Comparison of ENCODE assay signal across 13 cellular contexts in genomic region chr17:2383628-2384167, GRCh38. TPM values are rescaled to one million over a fixed set of nuclear protein-coding genes. Genes with fewer than 3 reads are reported as not detected.
DNase-seq lines count a peak whose midpoint lies in the region; ATAC-seq and TF ChIP-seq lines count a peak whose summit lies in the region.
"Had no signal": no experiment of that assay in that cellular context is flagged by ENCODE, and none has a peak within 500 bp of the region (broad histone marks: within the 10 kb centered on the region; RNA-seq: fewer than 3 reads in every experiment).

No MANE protein-coding gene starts in this region.

- H3F3A ChIP-seq in GM23338 (replicated peaks; ENCODE audit: low read depth) = no peaks in the 10 kb centered on the region; the same call in 1 of the 2 replicates

- peaks cover 9% of the 10 kb centered on the region; the same call in 2 of the 3 replicates for H3K36me3 Mint-ChIP-seq in GM23338 (ENCODE audit: low read depth)

- no peaks in the 10 kb centered on the region for H3K79me2 ChIP-seq in GM23338 (replicated peaks; ENCODE audit: insufficient read depth)

- CTCF ChIA-PET in RWPE1 (lab: Yijun Ruan, JAX) = interaction anchor here (0.6 to 4.3 kb wide), 9 partner anchors 9 to 37 kb away, joined by 3 to 54 read pairs (median 7); no protein-coding TSS in a partner anchor

- H2AFZ ChIP-seq in GM23338 = no peak overlapping the region

- H3K4me1 Mint-ChIP-seq in GM23338 = peaks cover 24% of the 10 kb centered on the region

- H3K4me3 Mint-ChIP-seq in GM23338 = no peak overlapping the region; the same call in 2 of the 3 replicates

- DNase-seq in GM23338 (ENCODE audit: low spot score) (no peak), RWPE1 (ENCODE audit: low spot score) (no peak), psoas muscle (peak in 1 of 2 donors; percentile 73), HK-2 (ENCODE audit: unreplicated experiment) (no peak)
- DNase-seq: activated CD4-positive, alpha-beta T cell treated with anti-CD3 and anti-CD28 coated beads for 48 hours; activated effector memory CD4-positive, alpha-beta T cell treated with anti-CD3 and anti-CD28 coated beads, Interleukin-2, amount 50 U/mL, for 16 hours; NCI-H2081 treated with DMSO at 0.1 percent for 48 hours had no signal

- POLR2A ChIA-PET in RWPE1 (lab: Yijun Ruan, JAX; ENCODE audit: low non-redundant PET) = no interaction called here

- H3K27me3 Mint-ChIP-seq in GM23338 (ENCODE audit: insufficient read depth, low read depth, poor library complexity) = peaks cover 13% of the 10 kb centered on the region

- no peaks in the 10 kb centered on the region for H3K9me3 Mint-ChIP-seq in GM23338

- peak overlapping the region; percentile 16 for H3K9ac ChIP-seq in iPS-15b (ENCODE audit: low read depth, low read length)

- no peak overlapping the region for H3K4me2 ChIP-seq in GM23338

- H3K27ac Mint-ChIP-seq in GM23338 = peak overlapping the region; percentile 78; the same call in 1 of the 2 replicates

- 33 to 60% (median 38%) methylated on average over 11 of the region's 11 CpGs for WGBS in psoas muscle, 3 donors

- H3K27me3 ChIP-seq in GM23338 (ENCODE audit: insufficient read depth) (no peaks in the 10 kb centered on the region), iPS-15b (ENCODE audit: control insufficient read depth, insufficient read depth, low read length) (no peaks in the 10 kb centered on the region), psoas muscle (ENCODE audit: insufficient read depth in 3 of 3, low read length in 2 of 3) (no peaks in the 10 kb centered on the region)
- H3K27me3 ChIP-seq: esophagus muscularis mucosa had no signal

- no peaks in the 10 kb centered on the region; the same call in 1 of the 2 replicates for H4K20me1 ChIP-seq in GM23338 (replicated peaks; ENCODE audit: insufficient read depth)

- H3K36me3 ChIP-seq in GM23338 (ENCODE audit: insufficient read depth) (no peaks in the 10 kb centered on the region), iPS-15b (ENCODE audit: control insufficient read depth, insufficient read depth, low read length) (peaks cover 19% of the 10 kb centered on the region), psoas muscle (ENCODE audit: insufficient read depth in 1 of 2, low read depth in 1 of 2) (peaks cover 0 to 52% of the 10 kb centered on the region in 2 donors)

- ATAC-seq in GM23338 = no peak
- peak; percentile 69 to 86 (median 83) for ATAC-seq in psoas muscle
- no peak for ATAC-seq in GM18520 (IDR thresholded peaks at IDR 0.05; ENCODE audit: unreplicated experiment)
- no peak for ATAC-seq in GM19328 (IDR thresholded peaks at IDR 0.05; ENCODE audit: unreplicated experiment)
- ATAC-seq in esophagus mucosa = no peak

- TF ChIP-seq CTCF in GM23338 (conservative IDR thresholded peaks at IDR 0.05; ENCODE audit: low read depth in 2 of 2) (no peak), RWPE1 (conservative IDR thresholded peaks at IDR 0.05; ENCODE audit: low read depth) (no peak), psoas muscle (IDR thresholded peaks at IDR 0.05) (no peak)

- peaks cover 18% of the 10 kb centered on the region for H3K4me1 ChIP-seq in GM23338 (ENCODE audit: insufficient read depth)
- H3K4me1 ChIP-seq in iPS-15b (ENCODE audit: control insufficient read depth, insufficient read depth, low read length) = peaks cover 2% of the 10 kb centered on the region
- H3K4me1 ChIP-seq in psoas muscle = peaks cover 38% of the 10 kb centered on the region

- no peaks in the 10 kb centered on the region for H3K9me2 ChIP-seq in GM23338 (ENCODE audit: insufficient read depth)

- H3K9me3 ChIP-seq in iPS-15b (ENCODE audit: control insufficient read depth, insufficient read depth, low read length) (no peaks in the 10 kb centered on the region), psoas muscle (no peaks in the 10 kb centered on the region)
- H3K9me3 ChIP-seq: esophagus muscularis mucosa, thoracic aorta had no signal

- intact Hi-C loops in psoas muscle (cut with DNase I) = loop anchor here in 1 of 2 donors (2.0 kb wide), 1 partner anchor 33 kb away; no protein-coding TSS in a partner anchor

- H3K27ac ChIP-seq in GM23338 (ENCODE audit: low read depth) = peak overlapping the region; percentile 55; the same call in 1 of the 2 replicates
- peak overlapping the region; percentile 99 for H3K27ac ChIP-seq in RWPE1
- H3K27ac ChIP-seq in psoas muscle = peak overlapping the region; percentile 85

- H3K4me3 ChIP-seq in GM23338 = no peak overlapping the region
- H3K4me3 ChIP-seq in iPS-15b (ENCODE audit: low read depth, low read length) = no peak overlapping the region
- peak overlapping the region; percentile 45 for H3K4me3 ChIP-seq in psoas muscle
- H3K4me3 ChIP-seq: esophagus muscularis mucosa had no signal

TF ChIP-seq in GM23338, 12 proteins besides CTCF, POLR2A, EP300 and RAD21:
- TF ChIP-seq STAT1 (IDR thresholded peaks at IDR 0.05; ENCODE audit: unreplicated experiment) = no peak
- no peak for TF ChIP-seq ETS1 (IDR thresholded peaks at IDR 0.05)
- TF ChIP-seq REST (IDR thresholded peaks at IDR 0.05; ENCODE audit: unreplicated experiment) = no peak
- TF ChIP-seq CREB1 (CRISPR knock-in tag; IDR thresholded peaks at IDR 0.05; ENCODE audit: low read depth) = no peak
- TF ChIP-seq EZH2phosphoT487 (IDR thresholded peaks at IDR 0.05; ENCODE audit: unreplicated experiment) = no peak
- TF ChIP-seq JUNB (IDR thresholded peaks at IDR 0.05; ENCODE audit: unreplicated experiment) = no peak
- TF ChIP-seq POLR2AphosphoS5 (IDR thresholded peaks at IDR 0.05; ENCODE audit: low read depth) = no peak
- no peak for TF ChIP-seq ZNF114 (CRISPR knock-in tag; IDR thresholded peaks at IDR 0.05)
- no peak for TF ChIP-seq EZH2 (IDR thresholded peaks at IDR 0.05; ENCODE audit: low read depth, unreplicated experiment)
- no peak for TF ChIP-seq ZNF331 (CRISPR knock-in tag; IDR thresholded peaks at IDR 0.05; ENCODE audit: low read depth)

RNA-seq across cellular contexts. Expression of gene MNT, which starts 17.2 kb away (rescaled TPM):
- 6.4 and 10.4 TPM in 2 replicates for total RNA-seq in GM23338 (2014; rRNA removed; shearing (Covaris generic))
- polyA plus RNA-seq in GM23338 (2016; fragmentation: Nextera tagmentation; extraction: Ambion mirVana) (5.7 and 6.7 TPM in 2 replicates), psoas muscle (1 to 10 TPM; 2.5 to 9.2 (median 4.3) TPM)
- total RNA-seq in psoas muscle (10 to 100 TPM in 1 of 4 donors, 1 to 10 TPM in 3; 6.6 to 11.7 (median 8.0) TPM), esophagus mucosa (28.6 TPM)

RNA-seq across cellular contexts. Expression of gene SGSM2, which starts 46.4 kb away (rescaled TPM):
- total RNA-seq in GM23338 (2014; rRNA removed; shearing (Covaris generic)) = 38.9 and 52.4 TPM in 2 replicates
- polyA plus RNA-seq in GM23338 (2016; fragmentation: Nextera tagmentation; extraction: Ambion mirVana) = 13.7 and 14.3 TPM in 2 replicates
- 10 to 100 TPM; 12.1 to 25.6 (median 18.6) TPM for total RNA-seq in psoas muscle
- 10 to 100 TPM in 1 of 3 donors, 1 to 10 TPM in 2; 9.6 to 13.5 (median 9.6) TPM for polyA plus RNA-seq in psoas muscle
- total RNA-seq in esophagus mucosa = 28.1 TPM

RNA-seq across cellular contexts. Expression of gene TSR1, which starts 47.4 kb away (rescaled TPM):
- 72.7 and 108 TPM in 2 replicates for total RNA-seq in GM23338 (2014; rRNA removed; shearing (Covaris generic))
- 31.3 and 36.9 TPM in 2 replicates for polyA plus RNA-seq in GM23338 (2016; fragmentation: Nextera tagmentation; extraction: Ambion mirVana)
- total RNA-seq in psoas muscle = 10 to 100 TPM; 36.6 to 64.2 (median 54.7) TPM
- polyA plus RNA-seq in psoas muscle = 10 to 100 TPM; 31.0 to 63.4 (median 50.9) TPM
- total RNA-seq in esophagus mucosa = 24.5 TPM

Comparison
In these comparisons a context has a peak if more than half of its experiments do, and no peak if none do; other contexts are left out.
1. ATAC-seq: peak in psoas muscle (4 of 4); none in GM23338 (single experiment), GM18520 (single experiment), GM19328 (single experiment) and esophagus mucosa (single experiment).
2. Peak in every context shown above with its lines, with median percentiles within 50 percentile points of each other: H3K27ac ChIP-seq.